In genomic region chr6:2186516-2186915, GRCh38 we compare ENCODE assay signal across 10 cellular contexts. TPM values are rescaled to one million over a fixed set of nuclear protein-coding genes. Genes with fewer than 3 reads are reported as not detected.
A peak's percentile ranks its signal among the peaks of the same experiment; 100 is the strongest.
DNase-seq lines count a peak whose midpoint lies in the region; ATAC-seq and TF ChIP-seq lines count a peak whose summit lies in the region.
"Had no signal": no experiment of that assay in that cellular context is flagged by ENCODE, and none has a peak within 500 bp of the region (broad histone marks: within the 10 kb centered on the region; RNA-seq: fewer than 3 reads in every experiment).

No MANE protein-coding gene starts in this region.

- H3K27ac ChIP-seq in mammary epithelial cell (ENCODE audit: insufficient read depth, low read depth, low read length): peak overlapping the region; percentile 66
- H3K27ac ChIP-seq in breast epithelium: no peak overlapping the region
- H3K27ac ChIP-seq in gastroesophageal sphincter: no peak overlapping the region

- H3K27ac Mint-ChIP-seq in stimulated activated memory B cell treated with anti-CD40 and anti-IgM and Interleukin-4, amounts not matched to agents 10 μg/mL and 1 μg/mL and 100 μg/mL, for 72 hours: no peak overlapping the region

- H3K4me1 ChIP-seq in mammary epithelial cell (ENCODE audit: insufficient read depth, low read length) (peaks cover 10% of the 10 kb centered on the region), breast epithelium (no peaks in the 10 kb centered on the region), gastroesophageal sphincter (no peaks in the 10 kb centered on the region)

- ATAC-seq in GM21526 (IDR thresholded peaks at IDR 0.05; ENCODE audit: low FRiP score, unreplicated experiment) (peak; percentile 69), HG03175 (IDR thresholded peaks at IDR 0.05; ENCODE audit: unreplicated experiment) (peak; percentile 77), gastroesophageal sphincter (no peak)
- ATAC-seq in stimulated activated memory B cell treated with anti-CD40 and anti-IgM and Interleukin-4, amounts not matched to agents 10 μg/mL and 1 μg/mL and 100 μg/mL, for 72 hours: peak; percentile 76

- intact Hi-C loops in mammary epithelial cell (cut with micrococcal nuclease): no loop called here
- intact Hi-C loops in breast epithelium (cut with DNase I; ENCODE audit: low total_unique reads): no loop called here

- H3K4me3 ChIP-seq in mammary epithelial cell (replicated peaks in 1 of 3; ENCODE audit: insufficient read depth in 1 of 3, low read depth in 2 of 3, low read length in 3 of 3): peak overlapping the region in 1 of 3 experiments; percentile 7
- H3K4me3 ChIP-seq in breast epithelium: no peak overlapping the region
- H3K4me3 ChIP-seq in gastroesophageal sphincter: no peak overlapping the region

- peaks cover 30% of the 10 kb centered on the region for H3K79me2 ChIP-seq in mammary epithelial cell (ENCODE audit: insufficient read depth, low read length)

- in situ Hi-C loops in mammary epithelial cell (cut with MboI; ENCODE audit: low sequenced_read_pairs in 2 of 2): no loop called here

- H3K36me3 ChIP-seq in mammary epithelial cell (ENCODE audit: insufficient read depth, low read length) (no peaks in the 10 kb centered on the region), breast epithelium (no peaks in the 10 kb centered on the region), gastroesophageal sphincter (no peaks in the 10 kb centered on the region)

- H3K9me3 ChIP-seq in mammary epithelial cell (replicated peaks; ENCODE audit: insufficient read depth, low read length) (no peaks in the 10 kb centered on the region), breast epithelium (no peaks in the 10 kb centered on the region), gastroesophageal sphincter (no peaks in the 10 kb centered on the region)

- no peak overlapping the region for H2AFZ ChIP-seq in mammary epithelial cell (ENCODE audit: low read depth, low read length)

- no TSS peak for BruUV-seq in mammary epithelial cell (replicated peaks; lab: Mats Ljungman, UMichigan)

- TF ChIP-seq EP300 in gastroesophageal sphincter (IDR thresholded peaks at IDR 0.05): no peak

- TF ChIP-seq CTCF in mammary epithelial cell (conservative IDR thresholded peaks at IDR 0.05 in 1 of 2, IDR thresholded peaks at IDR 0.05 in 1 of 2; ENCODE audit: extremely low read depth in 1 of 2, insufficient read depth in 1 of 2, low read depth in 1 of 2, low read length in 2 of 2): no peak
- no peak for TF ChIP-seq CTCF in breast epithelium (IDR thresholded peaks at IDR 0.05)
- no peak for TF ChIP-seq CTCF in gastroesophageal sphincter (IDR thresholded peaks at IDR 0.05)

- H3K4me3 Mint-ChIP-seq in stimulated activated memory B cell treated with anti-CD40 and anti-IgM and Interleukin-4, amounts not matched to agents 10 μg/mL and 1 μg/mL and 100 μg/mL, for 72 hours: no peak overlapping the region

- peak overlapping the region; percentile 69 for H3K4me2 ChIP-seq in mammary epithelial cell (ENCODE audit: insufficient read depth, low read depth, low read length)

- no peaks in the 10 kb centered on the region for H4K20me1 ChIP-seq in mammary epithelial cell (ENCODE audit: insufficient read depth, low read length)

- H3K27me3 ChIP-seq in mammary epithelial cell (ENCODE audit: insufficient read depth, low read length): no peaks in the 10 kb centered on the region
- H3K27me3 ChIP-seq in breast epithelium: no peaks in the 10 kb centered on the region
- no peaks in the 10 kb centered on the region for H3K27me3 ChIP-seq in gastroesophageal sphincter

- no peaks in the 10 kb centered on the region for H3K9me3 Mint-ChIP-seq in stimulated activated memory B cell treated with anti-CD40 and anti-IgM and Interleukin-4, amounts not matched to agents 10 μg/mL and 1 μg/mL and 100 μg/mL, for 72 hours

- TF ChIP-seq POLR2A in breast epithelium (IDR thresholded peaks at IDR 0.05): no peak
- TF ChIP-seq POLR2A in gastroesophageal sphincter (IDR thresholded peaks at IDR 0.05): no peak

- H3K36me3 Mint-ChIP-seq in stimulated activated memory B cell treated with anti-CD40 and anti-IgM and Interleukin-4, amounts not matched to agents 10 μg/mL and 1 μg/mL and 100 μg/mL, for 72 hours: no peaks in the 10 kb centered on the region

- DNase-seq in mammary epithelial cell (peak; percentile 86), breast epithelium (ENCODE audit: low spot score in 2 of 2) (no peak), islet precursor cell (no peak), germinal center (ENCODE audit: low spot score) (no peak)
- DNase-seq: EL, NCI-H146 had no signal

- H3K27me3 Mint-ChIP-seq in stimulated activated memory B cell treated with anti-CD40 and anti-IgM and Interleukin-4, amounts not matched to agents 10 μg/mL and 1 μg/mL and 100 μg/mL, for 72 hours: no peaks in the 10 kb centered on the region

- CTCF ChIA-PET in mammary epithelial cell (lab: Charles Lee; ENCODE audit: low non-redundant PET): no interaction called here

- 9% methylated on average over 4 of the region's 4 CpGs for WGBS in mammary epithelial cell (ENCODE audit: low coverage, missing lambda C conversion rate)
- WGBS in gastroesophageal sphincter (ENCODE audit: low coverage in 1 of 2), 2 donors: 90 to 93% methylated on average over 4 of the region's 4 CpGs

- dilution Hi-C loops in mammary epithelial cell (cut with HindIII; ENCODE audit: low sequenced_read_pairs): no loop called here

- no peak overlapping the region for H3K9ac ChIP-seq in mammary epithelial cell (ENCODE audit: insufficient read depth, low read length)

- H3K4me1 Mint-ChIP-seq in stimulated activated memory B cell treated with anti-CD40 and anti-IgM and Interleukin-4, amounts not matched to agents 10 μg/mL and 1 μg/mL and 100 μg/mL, for 72 hours: peaks cover 17% of the 10 kb centered on the region

RNA-seq across cellular contexts. Expression of gene GMDS, which starts 58.9 kb away (rescaled TPM):
- total RNA-seq in mammary epithelial cell (10 to 100 TPM; 11.5 to 34.1 TPM), breast epithelium (10 to 100 TPM in 2 of 3 donors, 1 to 10 TPM in 1; 7.5 to 29.2 (median 17.0) TPM), gastroesophageal sphincter (10 to 100 TPM in 1 of 4 donors, 1 to 10 TPM in 3; 5.0 to 14.7 (median 6.4) TPM)
- 19.0 TPM for polyA plus RNA-seq in mammary epithelial cell
- 25.1 TPM for polyA minus RNA-seq in mammary epithelial cell
